In the genomic region with DNA sequence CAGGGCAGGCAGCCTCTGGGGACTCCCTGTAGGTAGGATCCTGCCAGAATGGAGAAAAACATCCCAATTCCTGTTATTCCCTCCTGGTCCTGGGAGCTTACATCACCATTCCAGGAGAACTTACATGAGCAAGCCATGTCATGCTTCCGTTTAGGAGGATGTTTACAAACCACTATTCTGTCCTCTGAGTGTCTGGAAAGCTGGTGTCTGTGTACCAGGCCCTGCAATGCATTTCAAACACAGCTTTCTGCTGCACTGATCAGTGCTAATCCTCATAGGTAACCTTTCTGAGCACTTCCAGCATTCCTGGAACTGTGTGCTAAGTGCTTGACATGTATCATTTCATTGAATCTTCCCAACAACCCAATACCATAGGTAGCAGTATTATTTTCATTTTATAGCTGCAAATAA, we compare ENCODE assay signal across 10 cellular contexts. TPM values are rescaled to one million over a fixed set of nuclear protein-coding genes. Genes with fewer than 3 reads are reported as not detected.
A peak's percentile ranks its signal among the peaks of the same experiment; 100 is the strongest.
DNase-seq lines count a peak whose midpoint lies in the region; ATAC-seq and TF ChIP-seq lines count a peak whose summit lies in the region.
"Had no signal": no experiment of that assay in that cellular context is flagged by ENCODE, and none has a peak within 500 bp of the region (broad histone marks: within the 10 kb centered on the region; RNA-seq: fewer than 3 reads in every experiment).

No MANE protein-coding gene starts in this region.

- peaks cover 20% of the 10 kb centered on the region; the same call in 1 of the 2 replicates for H3K4me1 ChIP-seq in iPS-20b (ENCODE audit: insufficient read depth, low read length)

- H3K27ac ChIP-seq in VCaP = peak overlapping the region; percentile 23
- no peak overlapping the region for H3K27ac ChIP-seq in iPS-20b (ENCODE audit: low read length)

- TF ChIP-seq CTCF in VCaP (conservative IDR thresholded peaks at IDR 0.05) = no peak

- ATAC-seq in activated naive CD8-positive, alpha-beta T cell treated with anti-CD3 and anti-CD28 coated beads, Interleukin-2, amount 50 U/mL, for 24 hours = no peak
- ATAC-seq in HG03378 (IDR thresholded peaks at IDR 0.05; ENCODE audit: unreplicated experiment) = no peak

- peak overlapping the region; percentile 42; the same call in 1 of the 2 replicates for H3K4me3 ChIP-seq in iPS-20b (ENCODE audit: low read length)

- DNase-seq in superior temporal gyrus (ENCODE audit: extremely low spot score) (peak; percentile 14), NCI-H187 treated with DMSO at 0.1 percent for 48 hours (lab: John Stamatoyannopoulos, UW) (no peak)
- DNase-seq in activated naive CD8-positive, alpha-beta T cell treated with anti-CD3 and anti-CD28 coated beads, Interleukin-2, amount 50 U/mL, for 24 hours = no peak
- DNase-seq: NCI-H2081 had no signal

- no peaks in the 10 kb centered on the region; the same call in 1 of the 2 replicates for H3K27me3 ChIP-seq in iPS-20b (ENCODE audit: insufficient read depth, low read length)
- H3K27me3 ChIP-seq: gastrocnemius medialis had no signal

- H3K4me1 Mint-ChIP-seq in IgD-negative memory B cell = peaks cover 35 to 44% (median 38%) of the 10 kb centered on the region in 3 donors
- H3K4me1 Mint-ChIP-seq in activated naive CD8-positive, alpha-beta T cell treated with anti-CD3 and anti-CD28 coated beads, Interleukin-2, amount 50 U/mL, for 24 hours = peaks cover 47% of the 10 kb centered on the region

- H3K27ac Mint-ChIP-seq in IgD-negative memory B cell = no peak overlapping the region
- no peak overlapping the region for H3K27ac Mint-ChIP-seq in activated naive CD8-positive, alpha-beta T cell treated with anti-CD3 and anti-CD28 coated beads, Interleukin-2, amount 50 U/mL, for 24 hours
- H3K27ac Mint-ChIP-seq: activated naive CD4-positive, alpha-beta T cell treated with anti-CD3 and anti-CD28 coated beads, Interleukin-2, amount 50 U/mL, for 24 hours had no signal

- H3K4me3 Mint-ChIP-seq in IgD-negative memory B cell = peak overlapping the region in 3 of 4 donors; percentile 9 to 69 (median 39)
- H3K4me3 Mint-ChIP-seq in activated naive CD8-positive, alpha-beta T cell treated with anti-CD3 and anti-CD28 coated beads, Interleukin-2, amount 50 U/mL, for 24 hours = no peak overlapping the region
- H3K4me3 Mint-ChIP-seq: activated naive CD4-positive, alpha-beta T cell treated with anti-CD3 and anti-CD28 coated beads, Interleukin-2, amount 50 U/mL, for 24 hours had no signal

- H3K9me3 ChIP-seq in iPS-20b (ENCODE audit: insufficient read depth, low read depth, low read length) = no peaks in the 10 kb centered on the region
- H3K9me3 ChIP-seq: gastrocnemius medialis had no signal

- H3K27me3 Mint-ChIP-seq in IgD-negative memory B cell = no peaks in the 10 kb centered on the region
- H3K27me3 Mint-ChIP-seq in activated naive CD8-positive, alpha-beta T cell treated with anti-CD3 and anti-CD28 coated beads, Interleukin-2, amount 50 U/mL, for 24 hours = no peaks in the 10 kb centered on the region
- H3K27me3 Mint-ChIP-seq: activated naive CD4-positive, alpha-beta T cell treated with anti-CD3 and anti-CD28 coated beads, Interleukin-2, amount 50 U/mL, for 24 hours had no signal

- no peaks in the 10 kb centered on the region for H3K36me3 ChIP-seq in iPS-20b (ENCODE audit: insufficient read depth, low read depth, low read length)
- H3K36me3 ChIP-seq: gastrocnemius medialis had no signal

- H3K9ac ChIP-seq in iPS-20b (ENCODE audit: low read depth, low read length) = peak overlapping the region; percentile 44; the same call in 1 of the 2 replicates

- H3K36me3 Mint-ChIP-seq in IgD-negative memory B cell = peaks cover 2% of the 10 kb centered on the region
- no peaks in the 10 kb centered on the region for H3K36me3 Mint-ChIP-seq in activated naive CD8-positive, alpha-beta T cell treated with anti-CD3 and anti-CD28 coated beads, Interleukin-2, amount 50 U/mL, for 24 hours (ENCODE audit: low read depth)
- H3K36me3 Mint-ChIP-seq: activated naive CD4-positive, alpha-beta T cell treated with anti-CD3 and anti-CD28 coated beads, Interleukin-2, amount 50 U/mL, for 24 hours had no signal

- peaks cover 0 to 4% (median 0%) of the 10 kb centered on the region in 3 donors for H3K9me3 Mint-ChIP-seq in IgD-negative memory B cell
- H3K9me3 Mint-ChIP-seq in activated naive CD8-positive, alpha-beta T cell treated with anti-CD3 and anti-CD28 coated beads, Interleukin-2, amount 50 U/mL, for 24 hours = no peaks in the 10 kb centered on the region
- H3K9me3 Mint-ChIP-seq: activated naive CD4-positive, alpha-beta T cell treated with anti-CD3 and anti-CD28 coated beads, Interleukin-2, amount 50 U/mL, for 24 hours had no signal

RNA-seq across cellular contexts. Expression of a gene that starts 19.8 kb away (rescaled TPM):
- polyA plus RNA-seq in IgD-negative memory B cell = 6.9 TPM
